ENCODE assay signal across 9 cellular contexts in genomic region chr2:120501591-120501990, GRCh38.
"Had no signal": no experiment of that assay in that cellular context is flagged by ENCODE, and none has a peak within 500 bp of the region (broad histone marks: within the 10 kb centered on the region; RNA-seq: fewer than 3 reads in every experiment).

No MANE protein-coding gene starts in this region.

- FAIRE-seq: H1, HTR-8/SVneo had no signal

- H3K27ac Mint-ChIP-seq: GM23338, IgD-negative memory B cell had no signal

- H3K9me3 ChIP-seq: HAP-1 had no signal

- H3K36me3 ChIP-seq: HAP-1 had no signal

- H3K27ac ChIP-seq: KMS-11 had no signal

- H3K4me3 Mint-ChIP-seq: GM23338, IgD-negative memory B cell had no signal

- H3K4me3 ChIP-seq: GM23338, HAP-1 had no signal

- ATAC-seq: GM23338, HCT116 had no signal

- H3K9ac ChIP-seq: KMS-11 had no signal

- H3K4me1 Mint-ChIP-seq: IgD-negative memory B cell had no signal

- H3K4me2 ChIP-seq: GM23338, KMS-11 had no signal

- H2AFZ ChIP-seq: GM23338 had no signal

- H3K36me3 Mint-ChIP-seq: IgD-negative memory B cell had no signal

- H3K9me3 Mint-ChIP-seq: GM23338, IgD-negative memory B cell had no signal

- DNase-seq: H7, KBM-7 had no signal

- H3K4me1 ChIP-seq: HAP-1 had no signal
